ENCODE assay signal across 1 cellular context in the genomic region with DNA sequence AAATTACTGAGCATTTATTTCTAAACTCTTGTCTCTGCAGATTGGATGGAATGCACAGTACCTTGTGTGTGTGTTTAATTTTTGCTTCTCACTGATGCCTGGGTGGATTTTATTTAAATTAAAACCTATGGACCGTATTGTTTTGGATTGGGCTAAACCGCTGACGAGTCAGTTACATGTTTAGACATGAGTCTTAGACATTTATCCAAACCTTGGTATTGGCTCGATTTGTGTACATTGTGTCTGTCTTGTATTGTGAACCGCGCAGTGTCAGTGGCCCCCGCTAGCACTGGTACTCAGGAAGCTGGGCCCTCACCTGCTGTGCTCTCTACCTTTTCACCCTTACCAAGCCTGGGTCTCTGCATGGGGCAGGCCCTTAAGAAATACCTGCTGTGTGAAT.
TF ChIP-seq lines count a peak whose summit lies in the region.

No MANE protein-coding gene starts in this region.

TF ChIP-seq in K562, 482 proteins besides CTCF, POLR2A, EP300 and RAD21 (continued from another document):
- no peak for TF ChIP-seq GATAD2A (IDR thresholded peaks at IDR 0.05)
